31 cellular contexts compared by ENCODE assay signal in the genomic region with DNA sequence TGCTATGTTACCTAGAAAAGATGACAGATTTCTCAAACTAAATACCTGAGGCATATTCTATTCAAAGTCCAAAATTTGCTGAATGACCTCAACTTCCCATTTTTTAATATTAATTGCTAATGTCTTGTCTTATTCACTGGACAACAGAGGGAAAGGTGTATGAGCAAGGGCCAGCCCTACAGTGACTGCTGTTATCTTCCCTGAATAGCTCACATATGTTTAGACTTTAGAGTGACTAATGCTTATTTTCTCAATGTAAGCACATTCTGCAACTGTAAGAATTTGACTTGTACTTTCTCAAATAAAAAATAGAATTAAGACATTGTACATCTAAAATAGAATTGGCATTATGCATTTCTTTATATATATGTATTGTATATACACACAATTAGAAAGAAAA. TPM values are rescaled to one million over a fixed set of nuclear protein-coding genes. Genes with fewer than 3 reads are reported as not detected.
"Had no signal": no experiment of that assay in that cellular context is flagged by ENCODE, and none has a peak within 500 bp of the region (broad histone marks: within the 10 kb centered on the region; RNA-seq: fewer than 3 reads in every experiment).

No MANE protein-coding gene starts in this region.

- H3K36me3 ChIP-seq: adrenal gland, ascending aorta, esophagus squamous epithelium, heart right ventricle, left ventricle myocardium inferior, neutrophil, ovary, right lobe of liver, transverse colon had no signal

- ATAC-seq: heart right ventricle; right lobe of liver; stimulated activated naive CD8-positive, alpha-beta T cell treated with anti-CD3 and anti-CD28 coated beads, Interleukin-15, Interleukin-2, amounts not matched to agents 100 U/mL and 50 U/mL, for 24 hours had no signal

- H3K9me3 ChIP-seq: esophagus squamous epithelium, neutrophil, ovary, right lobe of liver, testis had no signal

- H3K27ac ChIP-seq: adrenal gland, ascending aorta, epithelial cell of prostate, esophagus squamous epithelium, heart right ventricle, left ventricle myocardium inferior, neutrophil, ovary, right lobe of liver, testis, transverse colon, VCaP had no signal

- H3K27me3 ChIP-seq: adrenal gland, ascending aorta, esophagus squamous epithelium, heart right ventricle, neutrophil, ovary, right lobe of liver, testis, transverse colon had no signal

- DNase-seq: activated CD4-positive, alpha-beta T cell treated with anti-CD3 and anti-CD28 coated beads for 48 hours; activated CD4-positive, alpha-beta T cell treated with anti-CD3 and anti-CD28 coated beads, Interleukin-2, amount 50 U/mL, for 48 hours; activated CD8-positive, alpha-beta memory T cell treated with anti-CD3 and anti-CD28 coated beads for 24 hours; activated effector memory CD4-positive, alpha-beta T cell treated with Interleukin-2 at 50 U/mL for 16 hours; activated naive CD4-positive, alpha-beta T cell treated with Interleukin-2 at 50 U/mL for 16 hours; adrenal gland; caudate nucleus; esophagus squamous epithelium; foreskin melanocyte; heart right ventricle; left ventricle myocardium inferior; naive B cell; nephron progenitor cell; ovary; right lobe of liver; stimulated activated CD4-positive, alpha-beta T cell treated with anti-CD3 and anti-CD28 coated beads, Interleukin-2, amount 100 ng/mL, for 48 hours; stimulated activated naive CD8-positive, alpha-beta T cell treated with anti-CD3 and anti-CD28 coated beads, Interleukin-15, Interleukin-2, amounts not matched to agents 100 U/mL and 50 U/mL, for 24 hours; T-helper 9 cell; testis; transverse colon had no signal

- H3K4me3 ChIP-seq: adrenal gland, ascending aorta, esophagus squamous epithelium, heart right ventricle, left ventricle myocardium inferior, ovary, right lobe of liver, testis, transverse colon had no signal

- H3K4me1 ChIP-seq: adrenal gland, ascending aorta, esophagus squamous epithelium, heart right ventricle, left ventricle myocardium inferior, right lobe of liver, testis, transverse colon had no signal

RNA-seq across cellular contexts. Expression of gene AADACL2, which starts 26.5 kb away (rescaled TPM):
- total RNA-seq: ascending aorta, chondrocyte, glomerular endothelial cell, heart right ventricle, left ventricle myocardium inferior, lung microvascular endothelial cell, mesothelial cell of epicardium, progenitor cell of endocrine pancreas, renal cortical epithelial cell, right lobe of liver, skeletal muscle tissue, testis, transverse colon had no signal
